29 cellular contexts compared by ENCODE assay signal in genomic region chr10:133038276-133038823, GRCh38. TPM values are rescaled to one million over a fixed set of nuclear protein-coding genes. Genes with fewer than 3 reads are reported as not detected.
"Had no signal": no experiment of that assay in that cellular context is flagged by ENCODE, and none has a peak within 500 bp of the region (broad histone marks: within the 10 kb centered on the region; RNA-seq: fewer than 3 reads in every experiment).

No MANE protein-coding gene starts in this region.

- H3K4me2 ChIP-seq: hepatocyte had no signal

- H3K9ac ChIP-seq: parathyroid adenoma had no signal

- H3K27ac Mint-ChIP-seq: endodermal cell; memory B cell; mesothelial cell of epicardium; natural killer cell treated with Interleukin-12 subunit alpha and Interleukin-12 subunit beta and Interleukin-15 and Interleukin-18, amount 100 ng/mL, for 72 hours; progenitor cell of endocrine pancreas; stimulated activated naive CD8-positive, alpha-beta T cell treated with anti-CD3 and anti-CD28 coated beads, Interleukin-15, amount 100 ng/mL, for 72 hours had no signal

- H3K79me2 ChIP-seq: hepatocyte, parathyroid adenoma had no signal

- H3K27me3 ChIP-seq: uterus had no signal

- H3K4me3 Mint-ChIP-seq: endodermal cell; memory B cell; mesothelial cell of epicardium; naive B cell; natural killer cell treated with Interleukin-12 subunit alpha and Interleukin-12 subunit beta and Interleukin-15 and Interleukin-18, amount 100 ng/mL, for 72 hours; stimulated activated naive CD8-positive, alpha-beta T cell treated with anti-CD3 and anti-CD28 coated beads, Interleukin-15, amount 100 ng/mL, for 72 hours had no signal

- H3K27ac ChIP-seq: epithelial cell of prostate, gastrocnemius medialis, heart left ventricle, hepatocyte, neutrophil, parathyroid adenoma, right lobe of liver, suprapubic skin, transverse colon, upper lobe of right lung, uterus had no signal

- H3K36me3 Mint-ChIP-seq: memory B cell; mesothelial cell of epicardium; naive B cell; natural killer cell treated with Interleukin-12 subunit alpha and Interleukin-12 subunit beta and Interleukin-15 and Interleukin-18, amount 100 ng/mL, for 72 hours had no signal

- DNase-seq: effector CD8-positive, alpha-beta T cell; foreskin fibroblast; gastrocnemius medialis; heart left ventricle; mucosa of descending colon; naive B cell; right lobe of liver; small intestine; stimulated activated CD4-positive, alpha-beta T cell treated with anti-CD3 and anti-CD28 coated beads, Interleukin-15, amount 100 ng/mL, for 24 hours; stimulated activated CD4-positive, alpha-beta T cell treated with anti-CD3 and anti-CD28 coated beads, Interleukin-2, amount 100 ng/mL, for 48 hours; stimulated activated CD8-positive, alpha-beta memory T cell treated with anti-CD3 and anti-CD28 coated beads, Interleukin-4, amount 100 ng/mL, for 48 hours; stimulated activated naive CD4-positive, alpha-beta T cell; stimulated activated naive CD8-positive, alpha-beta T cell treated with anti-CD3 and anti-CD28 coated beads, Interleukin-15, amount 100 ng/mL, for 72 hours; transverse colon; upper lobe of right lung; uterus had no signal

- H3K4me1 ChIP-seq: gastrocnemius medialis, heart left ventricle, parathyroid adenoma, right lobe of liver, suprapubic skin, transverse colon, upper lobe of right lung, uterus had no signal

- H3K4me3 ChIP-seq: gastrocnemius medialis, heart left ventricle, hepatocyte, lung, mucosa of descending colon, right lobe of liver, suprapubic skin, transverse colon, upper lobe of right lung had no signal

- H3K36me3 ChIP-seq: gastrocnemius medialis, heart left ventricle, neutrophil, right lobe of liver, suprapubic skin, transverse colon, upper lobe of right lung, uterus had no signal

- H3K9me3 ChIP-seq: gastrocnemius medialis, heart left ventricle, mucosa of descending colon, neutrophil, right lobe of liver, suprapubic skin, transverse colon, upper lobe of right lung, uterus had no signal

- H3K4me1 Mint-ChIP-seq: memory B cell; naive B cell; stimulated activated naive CD8-positive, alpha-beta T cell treated with anti-CD3 and anti-CD28 coated beads, Interleukin-15, amount 100 ng/mL, for 72 hours had no signal

- H3K9me3 Mint-ChIP-seq: endodermal cell; memory B cell; mesothelial cell of epicardium; naive B cell; natural killer cell treated with Interleukin-12 subunit alpha and Interleukin-12 subunit beta and Interleukin-15 and Interleukin-18, amount 100 ng/mL, for 72 hours; stimulated activated naive CD8-positive, alpha-beta T cell treated with anti-CD3 and anti-CD28 coated beads, Interleukin-15, amount 100 ng/mL, for 72 hours had no signal

- H2AFZ ChIP-seq: hepatocyte, parathyroid adenoma had no signal

- ATAC-seq: esophagus mucosa; gastrocnemius medialis; mucosa of descending colon; natural killer cell treated with Interleukin-12 subunit alpha and Interleukin-12 subunit beta and Interleukin-15 and Interleukin-18, amount 100 ng/mL, for 72 hours; stimulated activated naive CD8-positive, alpha-beta T cell treated with anti-CD3 and anti-CD28 coated beads, Interleukin-15, amount 100 ng/mL, for 72 hours had no signal

RNA-seq across cellular contexts. Expression of gene ADGRA1, which starts 49.4 kb away (rescaled TPM):
- total RNA-seq: esophagus mucosa; gastrocnemius medialis; glomerular endothelial cell; mesothelial cell of epicardium; natural killer cell treated with Interleukin-12 subunit alpha and Interleukin-12 subunit beta and Interleukin-15 and Interleukin-18, amount 100 ng/mL, for 72 hours; suprapubic skin; upper lobe of right lung had no signal
- polyA plus RNA-seq: hepatocyte had no signal
